ENCODE assay signal across 22 cellular contexts in genomic region chr2:72828840-72829507, GRCh38. TPM values are rescaled to one million over a fixed set of nuclear protein-coding genes. Genes with fewer than 3 reads are reported as not detected.
A peak's percentile ranks its signal among the peaks of the same experiment; 100 is the strongest.
DNase-seq lines count a peak whose midpoint lies in the region; ATAC-seq and TF ChIP-seq lines count a peak whose summit lies in the region.
"Had no signal": no experiment of that assay in that cellular context is flagged by ENCODE, and none has a peak within 500 bp of the region (broad histone marks: within the 10 kb centered on the region; RNA-seq: fewer than 3 reads in every experiment).

No MANE protein-coding gene starts in this region.

- peaks cover 4% of the 10 kb centered on the region for H3K36me3 Mint-ChIP-seq in activated CD8-positive, alpha-beta memory T cell treated with anti-CD3 and anti-CD28 coated beads, Interleukin-2, amount 10 ng/mL, durations not matched to agents 7 days and 5 days
- H3K36me3 Mint-ChIP-seq: activated naive CD4-positive, alpha-beta T cell treated with anti-CD3 and anti-CD28 coated beads, Interleukin-2, amount 50 U/mL, for 24 hours had no signal

- no peaks in the 10 kb centered on the region for H3K27me3 ChIP-seq in PC-9 (ENCODE audit: insufficient read depth, low read depth)
- H3K27me3 ChIP-seq in esophagus squamous epithelium, result no peaks in the 10 kb centered on the region
- no peaks in the 10 kb centered on the region for H3K27me3 ChIP-seq in suprapubic skin
- no peaks in the 10 kb centered on the region for H3K27me3 ChIP-seq in tibial artery
- H3K27me3 ChIP-seq: ascending aorta, dorsolateral prefrontal cortex, foreskin keratinocyte, heart right ventricle had no signal

- ATAC-seq in activated CD8-positive, alpha-beta memory T cell treated with anti-CD3 and anti-CD28 coated beads, Interleukin-2, amount 10 ng/mL, durations not matched to agents 7 days and 5 days, result peak; percentile 45
- ATAC-seq in GM18907 (IDR thresholded peaks at IDR 0.05; ENCODE audit: unreplicated experiment), result no peak
- ATAC-seq: A549, heart right ventricle, Right ventricle myocardium inferior had no signal

- peak overlapping the region; percentile 12; the same call in 1 of the 2 replicates for H3K4me3 ChIP-seq in PC-9
- no peak overlapping the region for H3K4me3 ChIP-seq in esophagus squamous epithelium
- no peak overlapping the region for H3K4me3 ChIP-seq in suprapubic skin
- no peak overlapping the region for H3K4me3 ChIP-seq in tibial artery
- H3K4me3 ChIP-seq: A549, ascending aorta, dorsolateral prefrontal cortex, heart right ventricle had no signal

- H3K9me3 Mint-ChIP-seq in activated CD8-positive, alpha-beta memory T cell treated with anti-CD3 and anti-CD28 coated beads, Interleukin-2, amount 10 ng/mL, durations not matched to agents 7 days and 5 days (ENCODE audit: low read depth), result no peaks in the 10 kb centered on the region
- H3K9me3 Mint-ChIP-seq: activated naive CD4-positive, alpha-beta T cell treated with anti-CD3 and anti-CD28 coated beads, Interleukin-2, amount 50 U/mL, for 24 hours; activated T-helper 1 cell treated with anti-CD3 and anti-CD28 coated beads, Interleukin-12 subunit alpha, Interleukin-12 subunit beta, Interleukin-2, Interleukin-4 antibody, amounts not matched to agents 30 ng/mL and 10 ng/mL and 1 ng/mL, durations not matched to agents 14 hours and 24 hours and 36 hours had no signal

- H2AFZ ChIP-seq in PC-9, result 0 out of 2 replicates have a peak overlapping the region, but pooled peaks have one; percentile 24

- DNase-seq in activated CD8-positive, alpha-beta memory T cell treated with anti-CD3 and anti-CD28 coated beads, Interleukin-2, amount 10 ng/mL, durations not matched to agents 7 days and 5 days, result no peak
- DNase-seq in activated CD8-positive, alpha-beta memory T cell treated with anti-CD3 and anti-CD28 coated beads, Interleukin-2, amount 50 U/mL, for 48 hours, result no peak
- DNase-seq in PC-9 (peak in 1 of 2 experiments; percentile 49), esophagus squamous epithelium (lab: John Stamatoyannopoulos, UW) (no peak), suprapubic skin (ENCODE audit: low spot score in 2 of 2) (no peak), NCI-H510A (lab: John Stamatoyannopoulos, UW) (no peak), tibial artery (no peak)
- DNase-seq: dorsolateral prefrontal cortex, EL, foreskin keratinocyte, heart right ventricle, NCI-H1092 treated with DMSO at 0.1 percent for 48 hours, NCI-H187 treated with DMSO at 0.1 percent for 48 hours, T1000 had no signal

- H3K27ac ChIP-seq in PC-9 (peak overlapping the region; percentile 78), esophagus squamous epithelium (peak overlapping the region in 3 of 4 donors; percentile 70 to 79 (median 77)), suprapubic skin (peak overlapping the region; percentile 77), tibial artery (no peak overlapping the region)
- H3K27ac ChIP-seq: A549, ascending aorta, dorsolateral prefrontal cortex, neutrophil had no signal

- intact Hi-C loops in PC-9 (cut with micrococcal nuclease; ENCODE audit: unreplicated experiment) (no loop called here), esophagus squamous epithelium (cut with DNase I) (no loop called here), tibial artery (cut with DNase I; ENCODE audit: low total_unique reads) (no loop called here)

- no peak overlapping the region for H3K4me3 Mint-ChIP-seq in activated CD8-positive, alpha-beta memory T cell treated with anti-CD3 and anti-CD28 coated beads, Interleukin-2, amount 10 ng/mL, durations not matched to agents 7 days and 5 days
- H3K4me3 Mint-ChIP-seq: activated naive CD4-positive, alpha-beta T cell treated with anti-CD3 and anti-CD28 coated beads, Interleukin-2, amount 50 U/mL, for 24 hours; activated T-helper 1 cell treated with anti-CD3 and anti-CD28 coated beads, Interleukin-12 subunit alpha, Interleukin-12 subunit beta, Interleukin-2, Interleukin-4 antibody, amounts not matched to agents 30 ng/mL and 10 ng/mL and 1 ng/mL, durations not matched to agents 14 hours and 24 hours and 36 hours; B cell had no signal

- peaks cover 23% of the 10 kb centered on the region for H3F3A ChIP-seq in PC-9 (ENCODE audit: insufficient read depth, low read depth)

- H3K27ac Mint-ChIP-seq in activated CD8-positive, alpha-beta memory T cell treated with anti-CD3 and anti-CD28 coated beads, Interleukin-2, amount 10 ng/mL, durations not matched to agents 7 days and 5 days, result peak overlapping the region; percentile 89
- H3K27ac Mint-ChIP-seq: activated naive CD4-positive, alpha-beta T cell treated with anti-CD3 and anti-CD28 coated beads, Interleukin-2, amount 50 U/mL, for 24 hours; activated T-helper 1 cell treated with anti-CD3 and anti-CD28 coated beads, Interleukin-12 subunit alpha, Interleukin-12 subunit beta, Interleukin-2, Interleukin-4 antibody, amounts not matched to agents 30 ng/mL and 10 ng/mL and 1 ng/mL, durations not matched to agents 14 hours and 24 hours and 36 hours; B cell had no signal

- TF ChIP-seq CTCF in PC-9 (conservative IDR thresholded peaks at IDR 0.05), result no peak
- no peak for TF ChIP-seq CTCF in esophagus squamous epithelium (IDR thresholded peaks at IDR 0.05)
- no peak for TF ChIP-seq CTCF in suprapubic skin (IDR thresholded peaks at IDR 0.05)
- TF ChIP-seq CTCF in tibial artery (IDR thresholded peaks at IDR 0.05), result no peak

- POLR2A ChIA-PET in PC-9 (lab: Charles Lee; ENCODE audit: unreplicated experiment), result no interaction called here

- BruUV-seq in PC-9 (replicated peaks; lab: Mats Ljungman, UMichigan), result no TSS peak

- H3K4me1 ChIP-seq in PC-9 (replicated peaks; ENCODE audit: insufficient read depth), result peaks cover 49% of the 10 kb centered on the region
- H3K4me1 ChIP-seq in esophagus squamous epithelium, result peaks cover 13 to 47% (median 26%) of the 10 kb centered on the region in 3 donors
- H3K4me1 ChIP-seq in suprapubic skin, result peaks cover 16% of the 10 kb centered on the region
- peaks cover 0 to 12% (median 8%) of the 10 kb centered on the region in 4 donors for H3K4me1 ChIP-seq in tibial artery
- H3K4me1 ChIP-seq: ascending aorta had no signal

- H4K20me1 ChIP-seq in PC-9 (ENCODE audit: insufficient read depth), result no peaks in the 10 kb centered on the region

- TF ChIP-seq EP300 in suprapubic skin (IDR thresholded peaks at IDR 0.05), result no peak

- H3K9me3 ChIP-seq in PC-9 (ENCODE audit: insufficient read depth, low read depth) (peaks cover 5% of the 10 kb centered on the region; the same call in 1 of the 2 replicates), esophagus squamous epithelium (no peaks in the 10 kb centered on the region), suprapubic skin (no peaks in the 10 kb centered on the region), tibial artery (no peaks in the 10 kb centered on the region)
- H3K9me3 ChIP-seq: A549, ascending aorta, heart right ventricle, neutrophil had no signal

- no peaks in the 10 kb centered on the region for H3K27me3 Mint-ChIP-seq in activated CD8-positive, alpha-beta memory T cell treated with anti-CD3 and anti-CD28 coated beads, Interleukin-2, amount 10 ng/mL, durations not matched to agents 7 days and 5 days

- TF ChIP-seq POLR2A in esophagus squamous epithelium (IDR thresholded peaks at IDR 0.05) (no peak), suprapubic skin (IDR thresholded peaks at IDR 0.05) (no peak)

- CTCF ChIA-PET in activated CD8-positive, alpha-beta memory T cell treated with anti-CD3 and anti-CD28 coated beads, Interleukin-2, amount 10 ng/mL, durations not matched to agents 7 days and 5 days (lab: Charles Lee), result interaction anchor here (0.7 to 1.5 kb wide), 5 partner anchors 9 to 1698 kb away, joined by 3 to 4 read pairs (median 3); no protein-coding TSS in a partner anchor
- CTCF ChIA-PET in PC-9 (lab: Charles Lee), result no interaction called here

- peaks cover 68% of the 10 kb centered on the region for H3K4me1 Mint-ChIP-seq in activated CD8-positive, alpha-beta memory T cell treated with anti-CD3 and anti-CD28 coated beads, Interleukin-2, amount 10 ng/mL, durations not matched to agents 7 days and 5 days

- peaks cover 12% of the 10 kb centered on the region; the same call in 1 of the 2 replicates for H3K79me2 ChIP-seq in PC-9 (ENCODE audit: low read depth)

- peak overlapping the region; percentile 70 for H3K4me2 ChIP-seq in PC-9

- 70 to 76% methylated on average over 6 of the region's 6 CpGs for WGBS in esophagus squamous epithelium, 2 donors
- WGBS in suprapubic skin, result 72% methylated on average over 6 of the region's 6 CpGs

- H3K36me3 ChIP-seq in PC-9 (ENCODE audit: low read depth) (no peaks in the 10 kb centered on the region), esophagus squamous epithelium (no peaks in the 10 kb centered on the region), suprapubic skin (no peaks in the 10 kb centered on the region), tibial artery (no peaks in the 10 kb centered on the region)
- H3K36me3 ChIP-seq: ascending aorta, heart right ventricle, neutrophil had no signal

- H3K9me2 ChIP-seq in PC-9 (ENCODE audit: insufficient read depth), result no peaks in the 10 kb centered on the region

RNA-seq across cellular contexts. Expression of gene EXOC6B, which starts 3.1 kb away (rescaled TPM):
- total RNA-seq in activated CD8-positive, alpha-beta memory T cell treated with anti-CD3 and anti-CD28 coated beads, Interleukin-2, amount 10 ng/mL, durations not matched to agents 7 days and 5 days, result 10 to 100 TPM; 14.1 to 22.8 TPM
- 30.2 and 34.3 TPM in 2 replicates for total RNA-seq in PC-9 (2021)
- total RNA-seq in esophagus squamous epithelium, result 10 to 100 TPM; 21.0 to 57.7 (median 36.1) TPM
- total RNA-seq in suprapubic skin, result 100 to 1,000 TPM in 1 of 4 donors, 10 to 100 TPM in 3; 54.0 to 121 (median 78.7) TPM

RNA-seq across cellular contexts. Expression of gene SPR, which starts 58.2 kb away (rescaled TPM):
- 1 to 10 TPM; 1.3 to 3.1 TPM for total RNA-seq in activated CD8-positive, alpha-beta memory T cell treated with anti-CD3 and anti-CD28 coated beads, Interleukin-2, amount 10 ng/mL, durations not matched to agents 7 days and 5 days
- 33.6 and 53.1 TPM in 2 replicates for total RNA-seq in PC-9 (2021)
- 10 to 100 TPM; 16.6 to 30.9 (median 22.8) TPM for total RNA-seq in esophagus squamous epithelium
- 10 to 100 TPM; 11.9 to 14.2 (median 14.1) TPM for total RNA-seq in suprapubic skin
- total RNA-seq: B cell had no signal

Comparison
In these comparisons a context has a peak if more than half of its experiments do, and no peak if none do; other contexts are left out.
1. H3K27ac ChIP-seq: peak in PC-9 (single experiment), esophagus squamous epithelium (3 of 4) and suprapubic skin (single experiment); none in tibial artery (0 of 2).